In genomic region chr7:139651308-139651707, GRCh38 we compare ENCODE assay signal across 13 cellular contexts.
A peak's percentile ranks its signal among the peaks of the same experiment; 100 is the strongest.
DNase-seq lines count a peak whose midpoint lies in the region; ATAC-seq and TF ChIP-seq lines count a peak whose summit lies in the region.
"Had no signal": no experiment of that assay in that cellular context is flagged by ENCODE, and none has a peak within 500 bp of the region (broad histone marks: within the 10 kb centered on the region; RNA-seq: fewer than 3 reads in every experiment).

No MANE protein-coding gene starts in this region.

- intact Hi-C loops in dorsolateral prefrontal cortex (cut with DNase I) (no loop called here), uterus (cut with DNase I; ENCODE audit: low total_unique reads) (loop anchor here (10.0 kb wide), 1 partner anchor 123 kb away; the partner anchor contains the start of gene HIPK2)

- H3K36me3 Mint-ChIP-seq in natural killer cell treated with Interleukin-12 subunit alpha and Interleukin-12 subunit beta and Interleukin-15 and Interleukin-18, amount 100 ng/mL, for 72 hours = no peaks in the 10 kb centered on the region

- H3K9me3 ChIP-seq in uterus = no peaks in the 10 kb centered on the region
- H3K9me3 ChIP-seq: BE2C, prostate gland had no signal

- DNase-seq in ACHN (peak; percentile 35), HT1080 (ENCODE audit: low read depth) (peak; percentile 13), dorsolateral prefrontal cortex (no peak), uterus (no peak), GM13977 (ENCODE audit: low spot score) (no peak)
- DNase-seq in natural killer cell treated with Interleukin-12 subunit alpha and Interleukin-12 subunit beta and Interleukin-15 and Interleukin-18, amount 100 ng/mL, for 72 hours (ENCODE audit: low spot score) = no peak
- no peak for DNase-seq in stimulated activated naive CD4-positive, alpha-beta T cell treated with Interleukin-2 at 50 U/mL for 16 hours (lab: John Stamatoyannopoulos, UW)
- DNase-seq: activated naive CD8-positive, alpha-beta T cell treated with anti-CD3 and anti-CD28 coated beads, Interleukin-2, amount 10 ng/mL, durations not matched to agents 7 days and 5 days; NCI-H1694 treated with DMSO at 0.1 percent for 48 hours; WERI-Rb-1 had no signal

- H3K9me3 Mint-ChIP-seq in natural killer cell treated with Interleukin-12 subunit alpha and Interleukin-12 subunit beta and Interleukin-15 and Interleukin-18, amount 100 ng/mL, for 72 hours = peaks cover 1% of the 10 kb centered on the region
- H3K9me3 Mint-ChIP-seq: activated naive CD8-positive, alpha-beta T cell treated with anti-CD3 and anti-CD28 coated beads, Interleukin-2, amount 10 ng/mL, durations not matched to agents 7 days and 5 days had no signal

- H3K4me3 Mint-ChIP-seq in natural killer cell treated with Interleukin-12 subunit alpha and Interleukin-12 subunit beta and Interleukin-15 and Interleukin-18, amount 100 ng/mL, for 72 hours = no peak overlapping the region
- H3K4me3 Mint-ChIP-seq: activated naive CD8-positive, alpha-beta T cell treated with anti-CD3 and anti-CD28 coated beads, Interleukin-2, amount 10 ng/mL, durations not matched to agents 7 days and 5 days had no signal

- no peaks in the 10 kb centered on the region for H3K36me3 ChIP-seq in uterus
- H3K36me3 ChIP-seq: BE2C, prostate gland had no signal

- no peak for ATAC-seq in natural killer cell treated with Interleukin-12 subunit alpha and Interleukin-12 subunit beta and Interleukin-15 and Interleukin-18, amount 100 ng/mL, for 72 hours
- no peak for ATAC-seq in HG03280 (IDR thresholded peaks at IDR 0.05; ENCODE audit: unreplicated experiment)

- peak overlapping the region; percentile 95 to 96 for H3K27ac Mint-ChIP-seq in natural killer cell treated with Interleukin-12 subunit alpha and Interleukin-12 subunit beta and Interleukin-15 and Interleukin-18, amount 100 ng/mL, for 72 hours
- H3K27ac Mint-ChIP-seq: activated naive CD8-positive, alpha-beta T cell treated with anti-CD3 and anti-CD28 coated beads, Interleukin-2, amount 10 ng/mL, durations not matched to agents 7 days and 5 days had no signal

- TF ChIP-seq CTCF in dorsolateral prefrontal cortex (IDR thresholded peaks at IDR 0.05 in 54 of 56, conservative IDR thresholded peaks at IDR 0.05 in 2 of 56; ENCODE audit: low read depth in 1 of 56, partially characterized antibody in 56 of 56) (no peak), uterus (IDR thresholded peaks at IDR 0.05) (no peak), GM13977 (IDR thresholded peaks at IDR 0.05; ENCODE audit: extremely low read depth, insufficient read depth, missing control alignments) (no peak)

- no peaks in the 10 kb centered on the region for H3K27me3 Mint-ChIP-seq in natural killer cell treated with Interleukin-12 subunit alpha and Interleukin-12 subunit beta and Interleukin-15 and Interleukin-18, amount 100 ng/mL, for 72 hours
- H3K27me3 Mint-ChIP-seq: activated naive CD8-positive, alpha-beta T cell treated with anti-CD3 and anti-CD28 coated beads, Interleukin-2, amount 10 ng/mL, durations not matched to agents 7 days and 5 days had no signal

- H3K4me1 Mint-ChIP-seq in natural killer cell treated with Interleukin-12 subunit alpha and Interleukin-12 subunit beta and Interleukin-15 and Interleukin-18, amount 100 ng/mL, for 72 hours (ENCODE audit: low read depth in 2 of 2) = peaks cover 71 to 75% of the 10 kb centered on the region in 2 donors

- TF ChIP-seq POLR2A in uterus (IDR thresholded peaks at IDR 0.05) = no peak

- in situ Hi-C loops in ACHN (cut with HindIII; ENCODE audit: low pct_ligation_motif_present, low pct_unique_long_range_greater_than_20kb, low sequenced_read_pairs) = no loop called here
- in situ Hi-C loops in GM13977 (cut with MboI; ENCODE audit: low pct_unique_long_range_greater_than_20kb, low sequenced_read_pairs, unreplicated experiment) = no loop called here

- no peaks in the 10 kb centered on the region for H3K27me3 ChIP-seq in dorsolateral prefrontal cortex
- no peaks in the 10 kb centered on the region for H3K27me3 ChIP-seq in uterus
- H3K27me3 ChIP-seq: BE2C had no signal

- H3K27ac ChIP-seq in dorsolateral prefrontal cortex = peak overlapping the region; percentile 33 to 98 (median 92)
- no peak overlapping the region for H3K27ac ChIP-seq in uterus

- no peaks in the 10 kb centered on the region for H3K4me1 ChIP-seq in uterus
- H3K4me1 ChIP-seq: BE2C had no signal

- H3K4me3 ChIP-seq in dorsolateral prefrontal cortex (no peak overlapping the region), uterus (no peak overlapping the region)
- H3K4me3 ChIP-seq: prostate gland had no signal

Comparison
In these comparisons a context has a peak if more than half of its experiments do, and no peak if none do; other contexts are left out.
1. DNase-seq: peak in ACHN (single experiment) and HT1080 (single experiment); none in dorsolateral prefrontal cortex (0 of 10), natural killer cell treated with Interleukin-12 subunit alpha and Interleukin-12 subunit beta and Interleukin-15 and Interleukin-18, amount 100 ng/mL, for 72 hours (single experiment), stimulated activated naive CD4-positive, alpha-beta T cell treated with Interleukin-2 at 50 U/mL for 16 hours (single experiment), uterus (0 of 2) and GM13977 (single experiment).
2. H3K27ac ChIP-seq: peak in dorsolateral prefrontal cortex (59 of 59); none in uterus (0 of 2).